In genomic region chr6:128443553-128443952, GRCh38 we compare ENCODE assay signal across 1 cellular context.
TF ChIP-seq lines count a peak whose summit lies in the region.

No MANE protein-coding gene starts in this region.

TF ChIP-seq in IMR-90, 13 proteins besides CTCF, POLR2A, EP300 and RAD21 (continued from another document):
- no peak for TF ChIP-seq BHLHE40 (IDR thresholded peaks at IDR 0.05; ENCODE audit: low read depth, low read length)
